In genomic region chr3:153273767-153274443, GRCh38 we compare ENCODE assay signal across 1 cellular context.
TF ChIP-seq lines count a peak whose summit lies in the region.

No MANE protein-coding gene starts in this region.

TF ChIP-seq in HepG2, 621 proteins besides CTCF, POLR2A, EP300 and RAD21:
- TF ChIP-seq MAFK (conservative IDR thresholded peaks at IDR 0.05 in 1 of 2, IDR thresholded peaks at IDR 0.05 in 1 of 2; ENCODE audit: low read length in 2 of 2) = peak; percentile 55 to 70; a peak in 3 of 4 replicates
- TF ChIP-seq ZHX2 (IDR thresholded peaks at IDR 0.05; ENCODE audit: low read depth) = no peak
- TF ChIP-seq ZHX2 (CRISPR knock-in tag; IDR thresholded peaks at IDR 0.05; ENCODE audit: borderline replicate concordance) = no peak
- peak; percentile 56 for TF ChIP-seq MAFF (IDR thresholded peaks at IDR 0.05; ENCODE audit: low read depth, low read length)
- TF ChIP-seq PRDM4 (CRISPR knock-in tag; IDR thresholded peaks at IDR 0.05; ENCODE audit: borderline replicate concordance) = no peak
- no peak for TF ChIP-seq ZNF839 (CRISPR knock-in tag; IDR thresholded peaks at IDR 0.05; ENCODE audit: borderline replicate concordance)
- TF ChIP-seq ZNF777 (CRISPR knock-in tag; IDR thresholded peaks at IDR 0.05) = no peak
- no peak for TF ChIP-seq NR2F2 (IDR thresholded peaks at IDR 0.05; ENCODE audit: borderline replicate concordance, low read depth)
